Comparison of ENCODE assay signal across 3 cellular contexts in genomic region chr11:111560785-111561184, GRCh38.
TF ChIP-seq lines count a peak whose summit lies in the region.

No MANE protein-coding gene starts in this region.

TF ChIP-seq in SK-N-SH, 30 proteins besides CTCF, POLR2A, EP300 and RAD21:
- no peak for TF ChIP-seq RXRA (IDR thresholded peaks at IDR 0.05; ENCODE audit: borderline replicate concordance, low read depth)
- TF ChIP-seq YY1 (IDR thresholded peaks at IDR 0.05; ENCODE audit: low read depth): no peak
- TF ChIP-seq, protein P1, sequence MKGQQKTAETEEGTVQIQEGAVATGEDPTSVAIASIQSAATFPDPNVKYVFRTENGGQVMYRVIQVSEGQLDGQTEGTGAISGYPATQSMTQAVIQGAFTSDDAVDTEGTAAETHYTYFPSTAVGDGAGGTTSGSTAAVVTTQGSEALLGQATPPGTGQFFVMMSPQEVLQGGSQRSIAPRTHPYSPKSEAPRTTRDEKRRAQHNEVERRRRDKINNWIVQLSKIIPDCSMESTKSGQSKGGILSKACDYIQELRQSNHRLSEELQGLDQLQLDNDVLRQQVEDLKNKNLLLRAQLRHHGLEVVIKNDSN (IDR thresholded peaks at IDR 0.05; ENCODE audit: borderline replicate concordance, low read depth): no peak
- TF ChIP-seq RFX5 (IDR thresholded peaks at IDR 0.05; ENCODE audit: low read length): no peak
- TF ChIP-seq SMC3 (IDR thresholded peaks at IDR 0.05; ENCODE audit: low read depth, low read length): no peak
- TF ChIP-seq, protein P2, sequence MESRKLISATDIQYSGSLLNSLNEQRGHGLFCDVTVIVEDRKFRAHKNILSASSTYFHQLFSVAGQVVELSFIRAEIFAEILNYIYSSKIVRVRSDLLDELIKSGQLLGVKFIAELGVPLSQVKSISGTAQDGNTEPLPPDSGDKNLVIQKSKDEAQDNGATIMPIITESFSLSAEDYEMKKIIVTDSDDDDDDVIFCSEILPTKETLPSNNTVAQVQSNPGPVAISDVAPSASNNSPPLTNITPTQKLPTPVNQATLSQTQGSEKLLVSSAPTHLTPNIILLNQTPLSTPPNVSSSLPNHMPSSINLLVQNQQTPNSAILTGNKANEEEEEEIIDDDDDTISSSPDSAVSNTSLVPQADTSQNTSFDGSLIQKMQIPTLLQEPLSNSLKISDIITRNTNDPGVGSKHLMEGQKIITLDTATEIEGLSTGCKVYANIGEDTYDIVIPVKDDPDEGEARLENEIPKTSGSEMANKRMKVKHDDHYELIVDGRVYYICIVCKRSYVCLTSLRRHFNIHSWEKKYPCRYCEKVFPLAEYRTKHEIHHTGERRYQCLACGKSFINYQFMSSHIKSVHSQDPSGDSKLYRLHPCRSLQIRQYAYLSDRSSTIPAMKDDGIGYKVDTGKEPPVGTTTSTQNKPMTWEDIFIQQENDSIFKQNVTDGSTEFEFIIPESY (IDR thresholded peaks at IDR 0.05; ENCODE audit: borderline replicate concordance, low read depth): no peak
- TF ChIP-seq NRF1 (IDR thresholded peaks at IDR 0.05; ENCODE audit: low read depth, low read length): no peak
- TF ChIP-seq FOXJ3 (CRISPR knock-in tag; IDR thresholded peaks at IDR 0.05): no peak
- TF ChIP-seq ELF1 (IDR thresholded peaks at IDR 0.05): no peak
- TF ChIP-seq FOSL2 (IDR thresholded peaks at IDR 0.05; ENCODE audit: borderline replicate concordance, low read depth): no peak
- TF ChIP-seq TEAD4 (IDR thresholded peaks at IDR 0.05; ENCODE audit: borderline replicate concordance, insufficient read depth): no peak
- no peak for TF ChIP-seq NFIC (IDR thresholded peaks at IDR 0.05; ENCODE audit: borderline replicate concordance)
- TF ChIP-seq MEF2A (IDR thresholded peaks at IDR 0.05; ENCODE audit: borderline replicate concordance, low read depth): no peak
- TF ChIP-seq GATA2 (CRISPR knock-in tag; IDR thresholded peaks at IDR 0.05): no peak
- no peak for TF ChIP-seq TCF12 (IDR thresholded peaks at IDR 0.05)

TF ChIP-seq in SK-N-SH treated with all-trans-retinoic acid at 6 μM for 48 hours, 23 proteins besides CTCF, POLR2A, EP300 and RAD21:
- TF ChIP-seq ZFP30 (CRISPR knock-in tag; IDR thresholded peaks at IDR 0.05) (no peak), PPARA (CRISPR knock-in tag; IDR thresholded peaks at IDR 0.05; ENCODE audit: borderline replicate concordance) (no peak), ZNF70 (CRISPR knock-in tag; IDR thresholded peaks at IDR 0.05) (no peak), PATZ1 (CRISPR knock-in tag; IDR thresholded peaks at IDR 0.05; ENCODE audit: borderline replicate concordance) (no peak), ZC3H10 (CRISPR knock-in tag; IDR thresholded peaks at IDR 0.05) (no peak), SNAI2 (CRISPR knock-in tag; IDR thresholded peaks at IDR 0.05) (no peak), ZFP3 (CRISPR knock-in tag; IDR thresholded peaks at IDR 0.05) (no peak), ZNF8 (CRISPR knock-in tag; IDR thresholded peaks at IDR 0.05) (no peak), TSHZ2 (CRISPR knock-in tag; IDR thresholded peaks at IDR 0.05) (no peak), ESRRG (CRISPR knock-in tag; IDR thresholded peaks at IDR 0.05) (no peak), ARNTL (CRISPR knock-in tag; IDR thresholded peaks at IDR 0.05; ENCODE audit: borderline replicate concordance, low read depth) (no peak), OSR1 (CRISPR knock-in tag; IDR thresholded peaks at IDR 0.05) (no peak), GLIS3 (CRISPR knock-in tag; IDR thresholded peaks at IDR 0.05) (no peak), TCF4 (CRISPR knock-in tag; IDR thresholded peaks at IDR 0.05; ENCODE audit: borderline replicate concordance) (no peak), ZNF565 (CRISPR knock-in tag; conservative IDR thresholded peaks at IDR 0.05; ENCODE audit: low read depth) (no peak)
- TF ChIP-seq, protein P3, sequence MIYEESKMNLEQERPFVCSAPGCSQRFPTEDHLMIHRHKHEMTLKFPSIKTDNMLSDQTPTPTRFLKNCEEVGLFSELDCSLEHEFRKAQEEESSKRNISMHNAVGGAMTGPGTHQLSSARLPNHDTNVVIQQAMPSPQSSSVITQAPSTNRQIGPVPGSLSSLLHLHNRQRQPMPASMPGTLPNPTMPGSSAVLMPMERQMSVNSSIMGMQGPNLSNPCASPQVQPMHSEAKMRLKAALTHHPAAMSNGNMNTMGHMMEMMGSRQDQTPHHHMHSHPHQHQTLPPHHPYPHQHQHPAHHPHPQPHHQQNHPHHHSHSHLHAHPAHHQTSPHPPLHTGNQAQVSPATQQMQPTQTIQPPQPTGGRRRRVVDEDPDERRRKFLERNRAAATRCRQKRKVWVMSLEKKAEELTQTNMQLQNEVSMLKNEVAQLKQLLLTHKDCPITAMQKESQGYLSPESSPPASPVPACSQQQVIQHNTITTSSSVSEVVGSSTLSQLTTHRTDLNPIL (CRISPR knock-in tag; IDR thresholded peaks at IDR 0.05; ENCODE audit: low read depth): no peak

TF ChIP-seq in IMR-90, 13 proteins besides CTCF, POLR2A, EP300 and RAD21:
- TF ChIP-seq SMC3 (IDR thresholded peaks at IDR 0.05; ENCODE audit: low read depth, low read length): no peak
- TF ChIP-seq MXI1 (IDR thresholded peaks at IDR 0.05; ENCODE audit: borderline replicate concordance, low read depth, low read length): no peak
- TF ChIP-seq FOS (IDR thresholded peaks at IDR 0.05; ENCODE audit: low read depth, low read length): no peak
- no peak for TF ChIP-seq CEBPB (IDR thresholded peaks at IDR 0.05; ENCODE audit: low read depth, low read length)
- TF ChIP-seq NFE2L2 (IDR thresholded peaks at IDR 0.05; ENCODE audit: low read depth, low read length): no peak
